Comparison of ENCODE assay signal across 11 cellular contexts in the genomic region with DNA sequence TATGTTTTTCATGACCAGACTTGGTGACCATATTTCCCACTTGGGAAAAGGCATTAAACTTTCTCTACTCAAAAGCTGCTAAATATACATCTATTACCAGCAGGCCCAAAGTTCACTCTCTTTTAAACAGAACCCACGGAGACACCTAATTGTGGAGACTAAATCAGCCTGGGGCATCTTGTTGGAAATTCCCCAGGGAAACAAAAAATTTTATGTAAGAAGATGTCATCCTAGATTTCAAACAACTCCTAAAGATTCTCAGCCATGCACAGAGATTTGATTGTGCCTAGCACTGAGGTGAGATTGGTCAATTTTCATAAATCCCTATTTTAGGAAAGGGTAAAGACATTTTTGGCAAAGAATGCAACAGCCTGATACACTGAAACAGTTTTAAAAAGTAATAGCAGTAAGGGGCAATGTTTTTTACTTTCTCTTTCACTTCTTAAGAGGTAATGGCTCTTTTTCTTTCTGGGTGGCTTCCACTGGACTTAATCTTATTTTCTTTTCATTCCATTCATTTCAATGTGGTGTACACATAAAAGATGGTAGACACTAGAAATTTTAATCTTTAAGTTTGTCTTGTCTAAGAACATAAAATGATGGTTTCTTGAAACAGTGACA. TPM values are rescaled to one million over a fixed set of nuclear protein-coding genes. Genes with fewer than 3 reads are reported as not detected.
A peak's percentile ranks its signal among the peaks of the same experiment; 100 is the strongest.
DNase-seq lines count a peak whose midpoint lies in the region; ATAC-seq, FAIRE-seq and TF ChIP-seq lines count a peak whose summit lies in the region.
"Had no signal": no experiment of that assay in that cellular context is flagged by ENCODE, and none has a peak within 500 bp of the region (broad histone marks: within the 10 kb centered on the region; RNA-seq: fewer than 3 reads in every experiment).

No MANE protein-coding gene starts in this region.

- FAIRE-seq in H54 (lab: Jason Lieb, UNC), result peak; percentile 81
- FAIRE-seq: RCC 7860 had no signal

- no peaks in the 10 kb centered on the region for H3K36me3 Mint-ChIP-seq in T-helper 2 cell treated with Interferon-gamma antibody and Interleukin-4, amounts not matched to agents 5 μg/mL and 100 μg/mL, for 36 hours (ENCODE audit: low read depth)
- peaks cover 4% of the 10 kb centered on the region for H3K36me3 Mint-ChIP-seq in T-cell

- peak overlapping the region; percentile 30 for H3K27ac ChIP-seq in neutrophil

- POLR2A ChIA-PET in T-cell (lab: Charles Lee), result no interaction called here

- peak overlapping the region; percentile 68 for H3K27ac Mint-ChIP-seq in T-helper 2 cell treated with Interferon-gamma antibody and Interleukin-4, amounts not matched to agents 5 μg/mL and 100 μg/mL, for 36 hours
- H3K27ac Mint-ChIP-seq in T-cell, result peak overlapping the region in 1 of 2 donors; percentile 72

- ATAC-seq in T-cell (replicated peaks in 1 of 4), result peak in 1 of 4 experiments; percentile 35
- no peak for ATAC-seq in left lobe of liver
- no peak for ATAC-seq in GM18870 (IDR thresholded peaks at IDR 0.05; ENCODE audit: unreplicated experiment)
- ATAC-seq: esophagus mucosa, mucosa of descending colon had no signal

- H3K4me1 Mint-ChIP-seq in T-helper 2 cell treated with Interferon-gamma antibody and Interleukin-4, amounts not matched to agents 5 μg/mL and 100 μg/mL, for 36 hours (ENCODE audit: low read depth), result peaks cover 7% of the 10 kb centered on the region
- H3K4me1 Mint-ChIP-seq in T-cell, result peaks cover 9 to 19% (median 15%) of the 10 kb centered on the region in 3 donors

- no peak for DNase-seq in T-helper 2 cell treated with Interferon-gamma antibody and Interleukin-4, amounts not matched to agents 5 μg/mL and 100 μg/mL, for 36 hours (ENCODE audit: low spot score)
- no peak for DNase-seq in T-helper 2 cell
- no peak for DNase-seq in H54 (ENCODE audit: insufficient read length, low spot score)
- no peak for DNase-seq in T-cell
- no peak for DNase-seq in left lobe of liver (ENCODE audit: low spot score)
- no peak for DNase-seq in cerebellar nuclear complex (lab: John Stamatoyannopoulos, UW)
- DNase-seq: mucosa of descending colon had no signal

- CTCF ChIA-PET in T-cell (lab: Charles Lee), result interaction anchor here in 1 of 2 donors (0.7 to 1.2 kb wide), 2 partner anchors 8 to 13 kb away, joined by 3 read pairs; no protein-coding TSS in a partner anchor

- no peak for TF ChIP-seq CTCF in neutrophil (IDR thresholded peaks at IDR 0.05)

- TF ChIP-seq POLR2A in H54 (IDR thresholded peaks at IDR 0.05; ENCODE audit: low read depth, low read length), result no peak

- H3K9me3 Mint-ChIP-seq in T-helper 2 cell treated with Interferon-gamma antibody and Interleukin-4, amounts not matched to agents 5 μg/mL and 100 μg/mL, for 36 hours, result no peaks in the 10 kb centered on the region
- H3K9me3 Mint-ChIP-seq in T-cell, result peaks cover 0 to 3% (median 0%) of the 10 kb centered on the region in 3 donors

- H3K27me3 ChIP-seq in neutrophil, result no peaks in the 10 kb centered on the region

- H3K4me1 ChIP-seq in neutrophil (ENCODE audit: control insufficient read depth in 1 of 2, insufficient read depth in 1 of 2, low read depth in 1 of 2, low read length in 1 of 2), result peaks cover 32 to 36% of the 10 kb centered on the region in 2 experiments

- no peak overlapping the region for H3K4me3 ChIP-seq in neutrophil (ENCODE audit: low read depth in 1 of 2, low read length in 1 of 2)
- H3K4me3 ChIP-seq: mucosa of descending colon had no signal

- H3K36me3 ChIP-seq in neutrophil, result no peaks in the 10 kb centered on the region

- H3K9me3 ChIP-seq in neutrophil, result no peaks in the 10 kb centered on the region
- H3K9me3 ChIP-seq: mucosa of descending colon had no signal

- peak overlapping the region; percentile 78 for H3K4me3 Mint-ChIP-seq in T-helper 2 cell treated with Interferon-gamma antibody and Interleukin-4, amounts not matched to agents 5 μg/mL and 100 μg/mL, for 36 hours
- peak overlapping the region; percentile 69 to 79 (median 71) for H3K4me3 Mint-ChIP-seq in T-cell

- H3K27me3 Mint-ChIP-seq in T-helper 2 cell treated with Interferon-gamma antibody and Interleukin-4, amounts not matched to agents 5 μg/mL and 100 μg/mL, for 36 hours (ENCODE audit: low read depth), result peaks cover 7% of the 10 kb centered on the region
- peaks cover 0 to 4% of the 10 kb centered on the region in 2 donors for H3K27me3 Mint-ChIP-seq in T-cell

RNA-seq across cellular contexts. Expression of gene OR52N2, which starts 9.6 kb away (rescaled TPM):
- total RNA-seq in T-cell (not detected), left lobe of liver (not detected)
- total RNA-seq: esophagus mucosa, mucosa of descending colon had no signal

RNA-seq across cellular contexts. Expression of gene OR52E6, which starts 23.3 kb away (rescaled TPM):
- total RNA-seq in T-cell (not detected), left lobe of liver (not detected)
- total RNA-seq: esophagus mucosa, mucosa of descending colon had no signal

RNA-seq across cellular contexts. Expression of gene OR52N1, which starts 27.3 kb away (rescaled TPM):
- not detected for total RNA-seq in T-cell
- not detected for total RNA-seq in left lobe of liver
- total RNA-seq: esophagus mucosa, mucosa of descending colon had no signal

RNA-seq across cellular contexts. Expression of gene OR52N5, which starts 35.2 kb away (rescaled TPM):
- total RNA-seq in T-cell (not detected), left lobe of liver (0.10 TPM)
- total RNA-seq: esophagus mucosa, mucosa of descending colon had no signal

RNA-seq across cellular contexts. Expression of gene OR52E8, which starts 39.1 kb away (rescaled TPM):
- not detected for total RNA-seq in T-cell
- total RNA-seq in left lobe of liver, result not detected
- total RNA-seq: esophagus mucosa, mucosa of descending colon had no signal
